In genomic region chr9:97536480-97536879, GRCh38 we compare ENCODE assay signal across 20 cellular contexts. TPM values are rescaled to one million over a fixed set of nuclear protein-coding genes. Genes with fewer than 3 reads are reported as not detected.
DNase-seq lines count a peak whose midpoint lies in the region; ATAC-seq and TF ChIP-seq lines count a peak whose summit lies in the region.
"Had no signal": no experiment of that assay in that cellular context is flagged by ENCODE, and none has a peak within 500 bp of the region (broad histone marks: within the 10 kb centered on the region; RNA-seq: fewer than 3 reads in every experiment).

No MANE protein-coding gene starts in this region.

- DNase-seq in right atrium auricular region (ENCODE audit: low spot score) (no peak), sciatic nerve (ENCODE audit: low spot score) (no peak), vagina (ENCODE audit: extremely low spot score in 2 of 2) (no peak), cortex of kidney (lab: John Stamatoyannopoulos, UW) (no peak), MV-4-11 (lab: John Stamatoyannopoulos, UW) (no peak)
- no peak for DNase-seq in activated CD4-positive, alpha-beta T cell treated with anti-CD3 and anti-CD28 coated beads, Interleukin-2, amount 50 U/mL, for 48 hours
- DNase-seq: GDM1, GM23248, HCEC 1CT, KBM-7, NCI-H1436, NCI-H2029, NCI-H2171 treated with DMSO at 0.1 percent for 48 hours, NCI-H510A treated with DMSO at 0.1 percent for 48 hours, NCI-H82, PC-3 had no signal

- H3K4me3 ChIP-seq in gastroesophageal sphincter, result no peak overlapping the region
- no peak overlapping the region for H3K4me3 ChIP-seq in right atrium auricular region
- no peak overlapping the region for H3K4me3 ChIP-seq in vagina
- H3K4me3 ChIP-seq: GM12878, GM23248 had no signal

- H3K9me3 ChIP-seq in gastroesophageal sphincter (peaks cover 0 to 7% (median 0%) of the 10 kb centered on the region in 3 donors), right atrium auricular region (peaks cover 0 to 7% of the 10 kb centered on the region in 2 donors), vagina (no peaks in the 10 kb centered on the region)

- ATAC-seq in gastroesophageal sphincter, result peak; percentile 61
- ATAC-seq in sciatic nerve, result peak; percentile 66
- ATAC-seq: GM12878, PC-3 had no signal

- H3K4me1 ChIP-seq in gastroesophageal sphincter (peaks cover 9 to 65% (median 22%) of the 10 kb centered on the region in 3 donors), right atrium auricular region (peaks cover 0 to 37% of the 10 kb centered on the region in 2 donors), vagina (peaks cover 9% of the 10 kb centered on the region)

- TF ChIP-seq CTCF in gastroesophageal sphincter (IDR thresholded peaks at IDR 0.05) (no peak), right atrium auricular region (IDR thresholded peaks at IDR 0.05) (no peak), vagina (IDR thresholded peaks at IDR 0.05) (no peak)

- H3K27ac ChIP-seq in gastroesophageal sphincter, result peak overlapping the region; percentile 67 to 89 (median 79)
- H3K27ac ChIP-seq in right atrium auricular region, result peak overlapping the region; percentile 71 to 77
- peak overlapping the region; percentile 93 for H3K27ac ChIP-seq in vagina
- H3K27ac ChIP-seq: C4-2B, GM23248, RWPE1 had no signal

- WGBS in gastroesophageal sphincter (ENCODE audit: low coverage in 1 of 2), 2 donors, result 51 to 93% methylated on average over 3 to 5 of the region's 9 CpGs

- no peak for TF ChIP-seq EP300 in gastroesophageal sphincter (IDR thresholded peaks at IDR 0.05)

- peaks cover 0 to 40% of the 10 kb centered on the region in 2 donors for H3K36me3 ChIP-seq in gastroesophageal sphincter
- peaks cover 36% of the 10 kb centered on the region for H3K36me3 ChIP-seq in right atrium auricular region
- no peaks in the 10 kb centered on the region for H3K36me3 ChIP-seq in vagina

- H3K27me3 ChIP-seq in gastroesophageal sphincter (no peaks in the 10 kb centered on the region), right atrium auricular region (no peaks in the 10 kb centered on the region), vagina (no peaks in the 10 kb centered on the region)

- TF ChIP-seq POLR2A in gastroesophageal sphincter (IDR thresholded peaks at IDR 0.05) (no peak), vagina (IDR thresholded peaks at IDR 0.05) (no peak)

- intact Hi-C loops in sciatic nerve (cut with DNase I), result no loop called here
- intact Hi-C loops in vagina (cut with DNase I), result no loop called here

RNA-seq across cellular contexts. Expression of gene TMOD1, which starts 35.0 kb away (rescaled TPM):
- total RNA-seq in gastroesophageal sphincter (10 to 100 TPM; 38.6 to 99.6 (median 76.7) TPM), right atrium auricular region (100 to 1,000 TPM; 118 to 122 TPM), sciatic nerve (25.3 TPM), vagina (21.1 TPM)
- total RNA-seq: PC-3 had no signal
